8 cellular contexts compared by ENCODE assay signal in genomic region chr22:46537946-46538815, GRCh38. TPM values are rescaled to one million over a fixed set of nuclear protein-coding genes. Genes with fewer than 3 reads are reported as not detected.
A peak's percentile ranks its signal among the peaks of the same experiment; 100 is the strongest.
DNase-seq lines count a peak whose midpoint lies in the region; FAIRE-seq and TF ChIP-seq lines count a peak whose summit lies in the region.

No MANE protein-coding gene starts in this region.

- H2AK5ac ChIP-seq in mesenchymal stem cell (ENCODE audit: low read length, severe bottlenecking): no peak overlapping the region

- H3K9ac ChIP-seq in HUES64 (ENCODE audit: low read depth, low read length) (no peak overlapping the region), colonic mucosa (ENCODE audit: low read depth in 2 of 2, low read length in 2 of 2) (no peak overlapping the region), mesenchymal stem cell (ENCODE audit: low read length) (peak overlapping the region; percentile 71)

- no peak overlapping the region for H2BK120ac ChIP-seq in mesenchymal stem cell (ENCODE audit: low read depth, low read length)

- H3K27me3 ChIP-seq in HUES64 (ENCODE audit: insufficient read depth, low read length) (peaks cover 44% of the 10 kb centered on the region), colonic mucosa (peaks cover 26% of the 10 kb centered on the region), mesenchymal stem cell (ENCODE audit: control insufficient read depth in 1 of 2, insufficient read depth in 1 of 2, low read length in 2 of 2) (peaks cover 4 to 20% of the 10 kb centered on the region in 2 experiments)

- H3K14ac ChIP-seq in mesenchymal stem cell (ENCODE audit: low read length in 2 of 2): no peak overlapping the region

- no peak overlapping the region for H3K4ac ChIP-seq in mesenchymal stem cell (ENCODE audit: low read depth in 1 of 2, low read length in 2 of 2)

- H3K4me1 ChIP-seq in HUES64 (ENCODE audit: insufficient read depth, low read length): no peaks in the 10 kb centered on the region
- H3K4me1 ChIP-seq in colonic mucosa: peaks cover 12% of the 10 kb centered on the region
- peaks cover 35% of the 10 kb centered on the region for H3K4me1 ChIP-seq in mesenchymal stem cell (ENCODE audit: control insufficient read depth, insufficient read depth, low read depth, low read length)

- H2BK5ac ChIP-seq in mesenchymal stem cell (ENCODE audit: low read depth, low read length, poor library complexity, severe bottlenecking): no peak overlapping the region

- no peak overlapping the region for H3K27ac ChIP-seq in HUES64 (ENCODE audit: low read depth, low read length)
- H3K27ac ChIP-seq in colonic mucosa: no peak overlapping the region
- no peak overlapping the region for H3K27ac ChIP-seq in mesenchymal stem cell (ENCODE audit: low read length, poor library complexity, severe bottlenecking)

- peaks cover 33% of the 10 kb centered on the region for H3K79me1 ChIP-seq in mesenchymal stem cell (replicated peaks; ENCODE audit: low read length, poor library complexity, severe bottlenecking)

- TF ChIP-seq CTCF in AG09309 (IDR thresholded peaks at IDR 0.05; ENCODE audit: control insufficient read depth, insufficient read depth, low read depth, low read length, missing control alignments): peak; percentile 23
- TF ChIP-seq CTCF in colonic mucosa (IDR thresholded peaks at IDR 0.05): no peak
- no peak for TF ChIP-seq CTCF in GM13976 (IDR thresholded peaks at IDR 0.05; ENCODE audit: borderline replicate concordance, control extremely low read depth, extremely low read depth, insufficient read depth, missing control alignments)

- in situ Hi-C loops in GM13976 (cut with MboI; ENCODE audit: low sequenced_read_pairs, unreplicated experiment): no loop called here

- H4K8ac ChIP-seq in mesenchymal stem cell (ENCODE audit: low read length): no peak overlapping the region

- DNase-seq in AG09309 (ENCODE audit: low read depth): no peak
- no peak for DNase-seq in colonic mucosa
- DNase-seq in mesenchymal stem cell: no peak
- no peak for DNase-seq in frontal cortex (ENCODE audit: low spot score in 2 of 2)
- DNase-seq in GM13976 (ENCODE audit: low spot score): no peak
- no peak for DNase-seq in occipital lobe (lab: John Stamatoyannopoulos, UW)
- no peak for DNase-seq in stimulated activated CD8-positive, alpha-beta memory T cell treated with anti-CD3 and anti-CD28 coated beads, Interleukin-4, amount 100 ng/mL, for 48 hours

- H3K23ac ChIP-seq in mesenchymal stem cell (ENCODE audit: low read length in 2 of 2): no peak overlapping the region

- no peak overlapping the region for H3K18ac ChIP-seq in mesenchymal stem cell (ENCODE audit: low read depth in 1 of 2, low read length in 2 of 2)

- H4K91ac ChIP-seq in mesenchymal stem cell (ENCODE audit: low read length): no peak overlapping the region

- 2% methylated on average over 68 of the region's 70 CpGs for WGBS in HUES64
- WGBS in mesenchymal stem cell: 4% methylated on average over 70 of the region's 70 CpGs

- peak overlapping the region; percentile 96 for H3K4me2 ChIP-seq in mesenchymal stem cell (ENCODE audit: low read length, poor library complexity, severe bottlenecking)

- H3K4me3 ChIP-seq in AG09309 (ENCODE audit: control insufficient read depth, low read depth, low read length) (peak overlapping the region; percentile 54), HUES64 (ENCODE audit: low read length) (peak overlapping the region; percentile 54), colonic mucosa (peak overlapping the region; percentile 31), mesenchymal stem cell (ENCODE audit: insufficient read depth in 1 of 2, low read depth in 1 of 2, low read length in 2 of 2) (peak overlapping the region; percentile 72 to 73)

- H3K9me3 ChIP-seq in HUES64 (ENCODE audit: insufficient read depth, low read depth, low read length): no peaks in the 10 kb centered on the region
- no peaks in the 10 kb centered on the region for H3K9me3 ChIP-seq in colonic mucosa
- no peaks in the 10 kb centered on the region for H3K9me3 ChIP-seq in mesenchymal stem cell (ENCODE audit: control insufficient read depth, low read length)

- no peak for FAIRE-seq in frontal cortex (lab: Jason Lieb, UNC)

- no peak overlapping the region for H2AFZ ChIP-seq in mesenchymal stem cell (ENCODE audit: low read depth, low read length)

- peaks cover 17% of the 10 kb centered on the region for H3K36me3 ChIP-seq in HUES64 (ENCODE audit: insufficient read depth, low read length)
- no peaks in the 10 kb centered on the region for H3K36me3 ChIP-seq in colonic mucosa
- peaks cover 0 to 31% of the 10 kb centered on the region in 2 experiments for H3K36me3 ChIP-seq in mesenchymal stem cell (ENCODE audit: control insufficient read depth in 1 of 2, insufficient read depth in 2 of 2, low read depth in 1 of 2, low read length in 2 of 2)

- H2BK15ac ChIP-seq in mesenchymal stem cell (ENCODE audit: low read depth, poor library complexity, severe bottlenecking): no peak overlapping the region

- H2BK12ac ChIP-seq in mesenchymal stem cell (ENCODE audit: low read length in 2 of 2): no peak overlapping the region

- intact Hi-C loops in colonic mucosa (cut with DNase I): no loop called here

RNA-seq across cellular contexts. Expression of gene CELSR1, which starts 0.8 kb away (rescaled TPM):
- 9.0 TPM for polyA plus RNA-seq in HUES64 (2013, experiment 1 of 2)
- polyA plus RNA-seq in HUES64 (2013, experiment 2 of 2): 10.1 TPM
- total RNA-seq in colonic mucosa (1 to 10 TPM; 2.7 to 7.8 TPM), frontal cortex (2.0 TPM), occipital lobe (4.1 TPM)
- 0.14 TPM for polyA plus RNA-seq in mesenchymal stem cell (2013, experiment 1 of 2)
- 0.11 TPM for polyA plus RNA-seq in mesenchymal stem cell (2013, experiment 2 of 2)
